Comparison of ENCODE assay signal across 34 cellular contexts in genomic region chr10:91939653-91940052, GRCh38. TPM values are rescaled to one million over a fixed set of nuclear protein-coding genes. Genes with fewer than 3 reads are reported as not detected.
DNase-seq lines count a peak whose midpoint lies in the region; ATAC-seq, FAIRE-seq and TF ChIP-seq lines count a peak whose summit lies in the region.
"Had no signal": no experiment of that assay in that cellular context is flagged by ENCODE, and none has a peak within 500 bp of the region (broad histone marks: within the 10 kb centered on the region; RNA-seq: fewer than 3 reads in every experiment).

No MANE protein-coding gene starts in this region.

- H3K79me2 ChIP-seq in GM23248 (ENCODE audit: insufficient read depth): peaks cover 96% of the 10 kb centered on the region
- H3K79me2 ChIP-seq in K562 (ENCODE audit: control insufficient read depth, insufficient read depth, low read length): peaks cover 62% of the 10 kb centered on the region

- intact Hi-C loops in K562 (cut with micrococcal nuclease) (no loop called here), aorta (cut with DNase I) (no loop called here)

- no peak for TF ChIP-seq EP300 in K562 (IDR thresholded peaks at IDR 0.05; ENCODE audit: low read length)

- CTCF ChIA-PET in K562 (lab: Yijun Ruan, JAX; ENCODE audit: low intra/inter-chr PET ratio): no interaction called here

- WGBS in GM23248 (ENCODE audit: low coverage in 1 of 2, low lambda C conversion rate in 2 of 2, missing lambda C conversion rate in 2 of 2), 2 experiments: 97 to 98% methylated on average over 4 of the region's 4 CpGs
- WGBS in K562 (ENCODE audit: insufficient coverage, low coverage, missing lambda C conversion rate): 100% methylated on average over 4 of the region's 4 CpGs
- WGBS in aorta, 2 donors: 94 to 96% methylated on average over 4 of the region's 4 CpGs

- H3K27me3 ChIP-seq in GM23248 (replicated peaks; ENCODE audit: insufficient read depth) (no peaks in the 10 kb centered on the region), K562 (ENCODE audit: control insufficient read depth in 2 of 2, insufficient read depth in 2 of 2, low read length in 2 of 2) (no peaks in the 10 kb centered on the region), aorta (ENCODE audit: control insufficient read depth in 1 of 2, insufficient read depth in 2 of 2, low read length in 1 of 2) (no peaks in the 10 kb centered on the region)
- H3K27me3 ChIP-seq: BE2C; BLaER1; BLaER1 treated with 17β-estradiol and CSF1 and Interleukin-3, amounts not matched to agents 10 nM and 100 nM had no signal

- in situ Hi-C loops in GM23248 (cut with MboI): no loop called here
- in situ Hi-C loops in K562 (cut with MboI): no loop called here
- in situ Hi-C loops in KBM-7 (cut with MboI; ENCODE audit: low pct_unique_long_range_greater_than_20kb, low sequenced_read_pairs): no loop called here

- FAIRE-seq in G401.6 (lab: Jason Lieb, UNC): peak; percentile 39
- FAIRE-seq in K562 (lab: Jason Lieb, UNC): no peak
- FAIRE-seq in islet of Langerhans (lab: Jason Lieb, UNC): peak; percentile 88
- FAIRE-seq: A549, D721Med had no signal

- peaks cover 8% of the 10 kb centered on the region; the same call in 1 of the 2 replicates for H3K4me1 ChIP-seq in GM23248 (ENCODE audit: insufficient read depth)
- no peaks in the 10 kb centered on the region for H3K4me1 ChIP-seq in K562 (replicated peaks in 1 of 2; ENCODE audit: control insufficient read depth in 2 of 2, insufficient read depth in 2 of 2, low read length in 2 of 2)
- no peaks in the 10 kb centered on the region for H3K4me1 ChIP-seq in aorta (ENCODE audit: control insufficient read depth in 1 of 2, insufficient read depth in 2 of 2, low read length in 2 of 2)
- H3K4me1 ChIP-seq: A549, BE2C, BLaER1, Caco-2 had no signal

- H3K27ac ChIP-seq in GM23248 (no peak overlapping the region), K562 (ENCODE audit: extremely low read depth, low read depth, low read length) (no peak overlapping the region), substantia nigra (ENCODE audit: low read depth, low read length, poor library complexity, severe bottlenecking) (no peak overlapping the region), aorta (ENCODE audit: low read depth in 1 of 2, low read length in 2 of 2) (no peak overlapping the region)
- H3K27ac ChIP-seq: 22Rv1; A549; BLaER1; BLaER1 treated with 17β-estradiol and CSF1 and Interleukin-3, amounts not matched to agents 10 nM and 100 nM; C4-2B had no signal

- no peaks in the 10 kb centered on the region for H3K9me1 ChIP-seq in K562 (ENCODE audit: control insufficient read depth, insufficient read depth, low read length)

- peaks cover 19% of the 10 kb centered on the region for H3K36me3 ChIP-seq in GM23248 (ENCODE audit: low read depth)
- peaks cover 69% of the 10 kb centered on the region; the same call in 2 of the 3 replicates for H3K36me3 ChIP-seq in K562 (ENCODE audit: control insufficient read depth, insufficient read depth, low read length)
- H3K36me3 ChIP-seq in aorta (ENCODE audit: control insufficient read depth in 1 of 2, insufficient read depth in 2 of 2, low read length in 1 of 2): peaks cover 0 to 2% of the 10 kb centered on the region in 2 donors

- no TSS peak for BruUV-seq in K562 (replicated peaks; lab: Mats Ljungman, UMichigan)

- H3K4me3 ChIP-seq in GM23248 (no peak overlapping the region), K562 (no peak overlapping the region), aorta (ENCODE audit: low read length in 2 of 2) (no peak overlapping the region)
- H3K4me3 ChIP-seq: A549; BLaER1; BLaER1 treated with 17β-estradiol and CSF1 and Interleukin-3, amounts not matched to agents 10 nM and 100 nM had no signal

- no peak for TF ChIP-seq CTCF in K562 (IDR thresholded peaks at IDR 0.05 in 2 of 3, conservative IDR thresholded peaks at IDR 0.05 in 1 of 3; ENCODE audit: insufficient read depth in 2 of 3, low read depth in 1 of 3, low read length in 3 of 3)

- no peak overlapping the region for H2AFZ ChIP-seq in GM23248
- H2AFZ ChIP-seq in K562 (ENCODE audit: low read depth, low read length): no peak overlapping the region

- TF ChIP-seq RAD21 in K562 (CRISPR knock-in tag; conservative IDR thresholded peaks at IDR 0.05 in 1 of 2, IDR thresholded peaks at IDR 0.05 in 1 of 2): no peak

- no peak overlapping the region for H3K9ac ChIP-seq in GM23248
- H3K9ac ChIP-seq in K562 (ENCODE audit: insufficient read depth in 1 of 2, low read depth in 2 of 2, low read length in 2 of 2): no peak overlapping the region
- H3K9ac ChIP-seq: BLaER1; BLaER1 treated with 17β-estradiol and CSF1 and Interleukin-3, amounts not matched to agents 10 nM and 100 nM had no signal

- no peaks in the 10 kb centered on the region for H3K9me2 ChIP-seq in GM23248 (ENCODE audit: insufficient read depth)

- H4K20me1 ChIP-seq in GM23248 (ENCODE audit: insufficient read depth) (peaks cover 9% of the 10 kb centered on the region), K562 (replicated peaks; ENCODE audit: control insufficient read depth, insufficient read depth, low read length) (no peaks in the 10 kb centered on the region)

- H3F3A ChIP-seq in GM23248 (ENCODE audit: insufficient read depth): peaks cover 16% of the 10 kb centered on the region; the same call in 1 of the 2 replicates

- H3K9me3 ChIP-seq in GM23248 (ENCODE audit: low read depth) (no peaks in the 10 kb centered on the region), K562 (replicated peaks; ENCODE audit: control insufficient read depth, insufficient read depth, low read depth, low read length) (no peaks in the 10 kb centered on the region), aorta (ENCODE audit: control insufficient read depth, low read length) (no peaks in the 10 kb centered on the region)
- H3K9me3 ChIP-seq: A549, BE2C, BLaER1, Caco-2 had no signal

- POLR2A ChIA-PET in K562 (lab: Yijun Ruan, JAX): interaction anchor here (1.1 kb wide), 1 partner anchor 16 kb away, joined by 3 read pairs; the partner anchor contains the start of gene BTAF1

- H3K4me2 ChIP-seq in GM23248 (ENCODE audit: unreplicated experiment) (no peak overlapping the region), K562 (ENCODE audit: insufficient read depth, low read length) (no peak overlapping the region)
- H3K4me2 ChIP-seq: A549; BLaER1; BLaER1 treated with 17β-estradiol and CSF1 and Interleukin-3, amounts not matched to agents 10 nM and 100 nM had no signal

- no peak for TF ChIP-seq POLR2A in K562 (conservative IDR thresholded peaks at IDR 0.05)

- DNase-seq in GM23248: peak; percentile 4
- no peak for DNase-seq in K562 (ENCODE audit: extremely low read depth in 1 of 4, low spot score in 3 of 4)
- DNase-seq in KBM-7: no peak
- no peak for DNase-seq in substantia nigra (lab: John Stamatoyannopoulos, UW)
- no peak for DNase-seq in aorta
- DNase-seq: 8988T; ACHN; AML-193; BE2C; C1 segment of cervical spinal cord; Caco-2; Calu3; CD4-positive, alpha-beta memory T cell; CD4-positive, alpha-beta T cell; CD4-positive, CD25-positive, alpha-beta regulatory T cell; CD8-positive, alpha-beta memory T cell; CD8-positive, alpha-beta T cell; COR-L47; DMS 273 treated with DMSO at 0.1 percent for 48 hours; DMS153; DMS53; DMS79; DMS79 treated with DMSO at 0.1 percent for 48 hours; DND-41; EL had no signal

- ATAC-seq in K562 (no peak), HG03139 (IDR thresholded peaks at IDR 0.05; ENCODE audit: unreplicated experiment) (no peak), aorta (ENCODE audit: low FRiP score) (no peak)
- ATAC-seq: A549; CD8-positive, alpha-beta T cell had no signal

RNA-seq across cellular contexts. Expression of gene BTAF1, which starts 16.1 kb away (rescaled TPM):
- 29.2 and 38.4 TPM in 2 replicates for total RNA-seq in GM23248 (2014; rRNA removed; shearing (Covaris generic))
- polyA plus RNA-seq in GM23248 (2016; fragmentation: Nextera tagmentation; extraction: Ambion mirVana) (14.6 and 17.0 TPM in 2 replicates), K562 (2011; rRNA removed) (70.7 and 86.7 TPM in 2 replicates), K562 (2014; fragmentation: Illumina TruSeq; extraction: Trizol) (24.5 and 26.7 TPM in 2 replicates), K562 (2014; fragmentation: Nextera tagmentation; extraction: Ambion mirVana) (1 to 10 TPM; 6.6 to 9.7 TPM), K562 (2014; rRNA removed) (32.0 and 39.5 TPM in 2 replicates), aorta (10 to 100 TPM in 1 of 2 donors, 1 to 10 TPM in 1; 3.3 to 23.0 TPM)
- total RNA-seq in K562 (2011; cell fraction: chromatin; rRNA removed; ENCODE audit: low replicate concordance): 60.1 and 247 TPM in 2 replicates
- 31.5 and 53.6 TPM in 2 replicates for total RNA-seq in K562 (2011; cell fraction: nucleolus; rRNA removed)
- 61.0 and 72.3 TPM in 2 replicates for total RNA-seq in K562 (2011; cell fraction: nucleoplasm; rRNA removed)
- total RNA-seq in K562 (2014; rRNA removed) (23.6 and 26.3 TPM in 2 replicates), K562 (2014; rRNA removed; fragmentation: Illumina TruSeq; extraction: Trizol) (38.8 and 43.3 TPM in 2 replicates), K562 (2015; rRNA removed; fragmentation: Illumina TruSeq; extraction: Trizol) (36.6 and 39.3 TPM in 2 replicates), K562 (2021) (28.8 and 30.5 TPM in 2 replicates), aorta (10 to 100 TPM; 45.2 to 48.2 TPM)
- polyA plus RNA-seq in K562 (2011; cell fraction: cytosol; rRNA removed): 6.4 and 18.1 TPM in 2 replicates
- polyA plus RNA-seq in K562 (2011; cell fraction: nucleus; rRNA removed): 204 and 470 TPM in 2 replicates
- 17.4 and 43.5 TPM in 2 replicates for polyA plus RNA-seq in K562 (2012)
- 100.0 and 114 TPM in 2 replicates for polyA minus RNA-seq in K562 (2011; rRNA and poly(A)+ RNA removed)
- 19.3 and 23.9 TPM in 2 replicates for polyA minus RNA-seq in K562 (2011; cell fraction: cytosol; rRNA and poly(A)+ RNA removed)
- 87.2 and 200 TPM in 2 replicates for polyA minus RNA-seq in K562 (2011; cell fraction: nucleus; rRNA and poly(A)+ RNA removed)

RNA-seq across cellular contexts. Expression of gene FGFBP3, which starts 30.4 kb away (rescaled TPM):
- total RNA-seq in GM23248 (2014; rRNA removed; shearing (Covaris generic)): 0.13 and 0.32 TPM in 2 replicates
- polyA plus RNA-seq in GM23248 (2016; fragmentation: Nextera tagmentation; extraction: Ambion mirVana) (0.61 and 0.72 TPM in 2 replicates), K562 (2011; rRNA removed) (0.84 and 0.91 TPM in 2 replicates), K562 (2014; fragmentation: Illumina TruSeq; extraction: Trizol) (1.8 and 2.0 TPM in 2 replicates), K562 (2014; fragmentation: Nextera tagmentation; extraction: Ambion mirVana) (under 1 TPM; 0.58 to 0.78 TPM), K562 (2014; rRNA removed) (2.2 and 2.4 TPM in 2 replicates), aorta (1 to 10 TPM; 1.3 to 1.5 TPM)
- total RNA-seq in K562 (2011; cell fraction: chromatin; rRNA removed; ENCODE audit: low replicate concordance): 2.4 and 3.3 TPM in 2 replicates
- 1.4 and 2.3 TPM in 2 replicates for total RNA-seq in K562 (2011; cell fraction: nucleolus; rRNA removed)
- total RNA-seq in K562 (2011; cell fraction: nucleoplasm; rRNA removed): 3.1 and 3.2 TPM in 2 replicates
- total RNA-seq in K562 (2014; rRNA removed) (1.6 and 2.5 TPM in 2 replicates), K562 (2014; rRNA removed; fragmentation: Illumina TruSeq; extraction: Trizol) (1.3 and 1.7 TPM in 2 replicates), K562 (2015; rRNA removed; fragmentation: Illumina TruSeq; extraction: Trizol) (1.4 and 1.5 TPM in 2 replicates), K562 (2021) (3.0 TPM in 2 replicates), aorta (1 to 10 TPM; 1.2 to 1.7 TPM)
- 0.66 and 1.0 TPM in 2 replicates for polyA plus RNA-seq in K562 (2011; cell fraction: cytosol; rRNA removed)
- polyA plus RNA-seq in K562 (2011; cell fraction: nucleus; rRNA removed): 1.2 and 1.5 TPM in 2 replicates
- 3.5 and 3.7 TPM in 2 replicates for polyA plus RNA-seq in K562 (2012)
- 0.45 and 0.46 TPM in 2 replicates for polyA minus RNA-seq in K562 (2011; rRNA and poly(A)+ RNA removed)
- 0.38 and 0.82 TPM in 2 replicates for polyA minus RNA-seq in K562 (2011; cell fraction: cytosol; rRNA and poly(A)+ RNA removed)
- polyA minus RNA-seq in K562 (2011; cell fraction: nucleus; rRNA and poly(A)+ RNA removed): 0.94 and 2.0 TPM in 2 replicates
